8 cellular contexts compared by ENCODE assay signal in genomic region chr20:13009682-13010406, GRCh38. TPM values are rescaled to one million over a fixed set of nuclear protein-coding genes. Genes with fewer than 3 reads are reported as not detected.
DNase-seq lines count a peak whose midpoint lies in the region; ATAC-seq and TF ChIP-seq lines count a peak whose summit lies in the region.

No MANE protein-coding gene starts in this region.

- peaks cover 82% of the 10 kb centered on the region for H3K27me3 ChIP-seq in OCI-LY3 (ENCODE audit: low read depth, low read length)

- peaks cover 14% of the 10 kb centered on the region for H3K4me1 ChIP-seq in OCI-LY3 (ENCODE audit: low read length)

- peak overlapping the region; percentile 41 for H3K4me2 ChIP-seq in OCI-LY3 (ENCODE audit: low read length)

- H4K20me1 ChIP-seq in OCI-LY3 (ENCODE audit: insufficient read depth, low read length) = 0 out of 2 replicates have a peak, but pooled peaks cover 7% of the 10 kb centered on the region

- H3K36me3 ChIP-seq in OCI-LY3 (replicated peaks; ENCODE audit: low read depth, low read length) = no peaks in the 10 kb centered on the region

- H3K9me3 Mint-ChIP-seq in memory B cell (no peaks in the 10 kb centered on the region), type B pancreatic cell (peaks cover 6% of the 10 kb centered on the region)

- no peak overlapping the region for H2AFZ ChIP-seq in OCI-LY3 (ENCODE audit: low read depth, low read length)

- H3K4me3 Mint-ChIP-seq in memory B cell (peak overlapping the region; percentile 1), type B pancreatic cell (peak overlapping the region; percentile 87)

- H3K4me1 Mint-ChIP-seq in memory B cell = peaks cover 12% of the 10 kb centered on the region
- peaks cover 23% of the 10 kb centered on the region for H3K4me1 Mint-ChIP-seq in type B pancreatic cell (ENCODE audit: unreplicated experiment)

- TF ChIP-seq CTCF in AG10803 (conservative IDR thresholded peaks at IDR 0.05; ENCODE audit: low read length) (no peak), OCI-LY3 (IDR thresholded peaks at IDR 0.05; ENCODE audit: low read depth, low read length) (no peak), type B pancreatic cell (conservative IDR thresholded peaks at IDR 0.05) (no peak)

- H3K27me3 Mint-ChIP-seq in memory B cell (peaks cover 5% of the 10 kb centered on the region), type B pancreatic cell (no peaks in the 10 kb centered on the region)

- H3K4me3 ChIP-seq in AG10803 (ENCODE audit: low read length) (peak overlapping the region; percentile 55), OCI-LY3 (ENCODE audit: low read length) (peak overlapping the region; percentile 3; the same call in 1 of the 2 replicates)

- H3K9me3 ChIP-seq in OCI-LY3 (ENCODE audit: insufficient read depth, low read length) = no peaks in the 10 kb centered on the region

- H3K9ac ChIP-seq in OCI-LY3 (ENCODE audit: low read length) = no peak overlapping the region

- H3K27ac ChIP-seq in OCI-LY3 (ENCODE audit: low read length) = no peak overlapping the region

- ATAC-seq in GM18520 (IDR thresholded peaks at IDR 0.05; ENCODE audit: unreplicated experiment) (peak; percentile 86), HG02973 (IDR thresholded peaks at IDR 0.05; ENCODE audit: unreplicated experiment) (peak; percentile 95), memory B cell (ENCODE audit: low read depth) (peak; percentile 87)

- H3K36me3 Mint-ChIP-seq in memory B cell = no peaks in the 10 kb centered on the region
- peaks cover 4% of the 10 kb centered on the region for H3K36me3 Mint-ChIP-seq in type B pancreatic cell

- DNase-seq in AG10803 (ENCODE audit: low read depth) = peak; percentile 92
- peak; percentile 88 for DNase-seq in dedifferentiated amniotic fluid mesenchymal stem cell (ENCODE audit: extremely low spot score)
- peak in 1 of 2 donors; percentile 8 for DNase-seq in memory B cell (ENCODE audit: low spot score in 2 of 2)
- no peak for DNase-seq in type B pancreatic cell (ENCODE audit: extremely low spot score, unreplicated experiment)
- no peak for DNase-seq in activated CD8-positive, alpha-beta memory T cell treated with anti-CD3 and anti-CD28 coated beads for 24 hours

- H3K79me2 ChIP-seq in OCI-LY3 (ENCODE audit: low read length) = no peaks in the 10 kb centered on the region

- H3K27ac Mint-ChIP-seq in memory B cell = no peak overlapping the region
- H3K27ac Mint-ChIP-seq in type B pancreatic cell = peak overlapping the region; percentile 97

RNA-seq across cellular contexts. Expression of gene SPTLC3, which starts 1.1 kb away (rescaled TPM):
- 10.6 and 34.2 TPM in 2 replicates for total RNA-seq in type B pancreatic cell (ENCODE audit: low replicate concordance)

Comparison
In these comparisons a context has a peak if more than half of its experiments do, and no peak if none do; other contexts are left out.
1. DNase-seq: peak in AG10803 (single experiment) and dedifferentiated amniotic fluid mesenchymal stem cell (single experiment); none in type B pancreatic cell (single experiment) and activated CD8-positive, alpha-beta memory T cell treated with anti-CD3 and anti-CD28 coated beads for 24 hours (single experiment).
2. Peak in every context shown above with its lines, with median percentiles within 50 percentile points of each other: ATAC-seq.